Comparison of ENCODE assay signal across 10 cellular contexts in genomic region chr12:32437095-32437515, GRCh38. TPM values are rescaled to one million over a fixed set of nuclear protein-coding genes. Genes with fewer than 3 reads are reported as not detected.
A peak's percentile ranks its signal among the peaks of the same experiment; 100 is the strongest.
DNase-seq lines count a peak whose midpoint lies in the region; ATAC-seq lines count a peak whose summit lies in the region.
"Had no signal": no experiment of that assay in that cellular context is flagged by ENCODE, and none has a peak within 500 bp of the region (broad histone marks: within the 10 kb centered on the region; RNA-seq: fewer than 3 reads in every experiment).

No MANE protein-coding gene starts in this region.

- H3K4me3 ChIP-seq in SJSA1 (no peak overlapping the region), SJCRH30 (no peak overlapping the region)

- H3K9me3 ChIP-seq in SJSA1 (replicated peaks): no peaks in the 10 kb centered on the region
- no peaks in the 10 kb centered on the region for H3K9me3 ChIP-seq in SJCRH30 (replicated peaks)

- no peaks in the 10 kb centered on the region for H3K27me3 ChIP-seq in SJSA1 (replicated peaks)
- no peaks in the 10 kb centered on the region for H3K27me3 ChIP-seq in SJCRH30

- no peaks in the 10 kb centered on the region for H3K36me3 ChIP-seq in SJSA1
- no peaks in the 10 kb centered on the region for H3K36me3 ChIP-seq in SJCRH30

- DNase-seq in GM04504 (ENCODE audit: low read depth) (peak; percentile 63), SJSA1 (ENCODE audit: low read depth in 1 of 2, low spot score in 2 of 2) (peak; percentile 77 to 93), fibroblast of peridontal ligament (ENCODE audit: extremely low read depth) (peak; percentile 27), renal cortical epithelial cell (ENCODE audit: low read depth) (peak; percentile 99), SJCRH30 (no peak), NCI-H1436 treated with DMSO at 0.1 percent for 48 hours (lab: John Stamatoyannopoulos, UW) (no peak)
- DNase-seq: activated CD4-positive, alpha-beta T cell treated with anti-CD3 and anti-CD28 coated beads, Interleukin-2, amount 10 ng/mL, durations not matched to agents 24 days and 14 days; NCI-H1105 treated with DMSO at 0.1 percent for 48 hours had no signal

- peaks cover 29% of the 10 kb centered on the region for H3K4me1 ChIP-seq in SJSA1 (replicated peaks)
- H3K4me1 ChIP-seq in SJCRH30: peaks cover 13% of the 10 kb centered on the region; the same call in 1 of the 2 replicates

- no peak for ATAC-seq in GM18867 (IDR thresholded peaks at IDR 0.05; ENCODE audit: unreplicated experiment)
- no peak for ATAC-seq in HG03442 (IDR thresholded peaks at IDR 0.05; ENCODE audit: unreplicated experiment)

- H3K27ac ChIP-seq in SJSA1: peak overlapping the region; percentile 82
- no peak overlapping the region for H3K27ac ChIP-seq in SJCRH30

RNA-seq across cellular contexts. Expression of gene FGD4, which starts 37.7 kb away (rescaled TPM):
- 1.5 and 2.8 TPM in 2 replicates for total RNA-seq in SJSA1 (2014; rRNA removed; shearing (Covaris generic))
- 30.6 and 65.2 TPM in 2 replicates for total RNA-seq in renal cortical epithelial cell
- 9.0 and 10.3 TPM in 2 replicates for total RNA-seq in SJCRH30 (2014; rRNA removed; shearing (Covaris generic))

Comparison
In these comparisons a context has a peak if more than half of its experiments do, and no peak if none do; other contexts are left out.
1. DNase-seq: peak in GM04504 (single experiment), SJSA1 (2 of 2), fibroblast of peridontal ligament (single experiment) and renal cortical epithelial cell (single experiment); none in SJCRH30 (0 of 2) and NCI-H1436 treated with DMSO at 0.1 percent for 48 hours (single experiment).